ENCODE assay signal across 16 cellular contexts in the genomic region with DNA sequence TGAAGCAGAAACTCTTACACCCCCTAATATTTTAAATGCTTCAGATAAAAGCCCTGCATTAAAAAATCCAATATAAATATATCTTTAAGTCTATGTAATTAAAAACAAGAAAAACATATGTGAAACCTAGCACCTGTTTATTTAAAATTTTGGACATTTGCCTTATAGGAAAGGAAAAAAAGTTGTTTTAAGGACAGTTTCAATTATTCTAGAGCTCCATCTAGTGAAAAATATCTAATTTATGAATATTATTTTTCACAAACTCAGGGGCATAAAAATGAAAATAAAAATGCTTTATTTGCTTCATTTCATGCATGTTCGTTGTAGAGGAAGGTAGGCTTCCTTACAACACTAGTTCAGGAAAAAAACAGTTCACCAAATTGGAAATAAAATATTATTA. TPM values are rescaled to one million over a fixed set of nuclear protein-coding genes. Genes with fewer than 3 reads are reported as not detected.
A peak's percentile ranks its signal among the peaks of the same experiment; 100 is the strongest.
DNase-seq lines count a peak whose midpoint lies in the region; ATAC-seq, FAIRE-seq and TF ChIP-seq lines count a peak whose summit lies in the region.
"Had no signal": no experiment of that assay in that cellular context is flagged by ENCODE, and none has a peak within 500 bp of the region (broad histone marks: within the 10 kb centered on the region; RNA-seq: fewer than 3 reads in every experiment).

No MANE protein-coding gene starts in this region.

- H3K27me3 Mint-ChIP-seq in activated CD4-positive, alpha-beta T cell treated with anti-CD3 and anti-CD28 coated beads for 36 hours: peaks cover 3% of the 10 kb centered on the region

- H3K36me3 ChIP-seq in HCT116 (ENCODE audit: control insufficient read depth in 1 of 2, insufficient read depth in 2 of 2, low read length in 2 of 2) (no peaks in the 10 kb centered on the region), adipocyte (ENCODE audit: control insufficient read depth, insufficient read depth, low read length, severe bottlenecking) (no peaks in the 10 kb centered on the region)
- H3K36me3 ChIP-seq: esophagus squamous epithelium, SJCRH30 had no signal

- H3K36me3 Mint-ChIP-seq in activated CD4-positive, alpha-beta T cell treated with anti-CD3 and anti-CD28 coated beads for 36 hours (ENCODE audit: low read depth): no peaks in the 10 kb centered on the region
- H3K36me3 Mint-ChIP-seq: activated naive CD4-positive, alpha-beta T cell treated with anti-CD3 and anti-CD28 coated beads, Interleukin-2, amount 10 ng/mL, durations not matched to agents 7 days and 5 days; CD14-positive monocyte had no signal

- POLR2A ChIA-PET in HCT116 (lab: Charles Lee): no interaction called here
- POLR2A ChIA-PET in activated CD4-positive, alpha-beta T cell treated with anti-CD3 and anti-CD28 coated beads for 36 hours (lab: Charles Lee): interaction anchor here (0.6 kb wide), 1 partner anchor 123 kb away, joined by 5 read pairs; no protein-coding TSS in a partner anchor

- FAIRE-seq in frontal cortex (lab: Jason Lieb, UNC): peak; percentile 97

- H3K27ac ChIP-seq in HCT116 (ENCODE audit: low read depth, low read length): no peak overlapping the region
- H3K27ac ChIP-seq: esophagus squamous epithelium, SJCRH30 had no signal

- BruUV-seq in HCT116 (replicated peaks; lab: Mats Ljungman, UMichigan): no TSS peak

- no peaks in the 10 kb centered on the region for H4K20me1 ChIP-seq in HCT116 (ENCODE audit: insufficient read depth)

- TF ChIP-seq CTCF in AG09319 (IDR thresholded peaks at IDR 0.05; ENCODE audit: low read depth, low read length): peak; percentile 8
- peak in 2 of 3 experiments; percentile 32 to 60; a peak in 2 of 6 replicates for TF ChIP-seq CTCF in HCT116 (IDR thresholded peaks at IDR 0.05 in 2 of 3, conservative IDR thresholded peaks at IDR 0.05 in 1 of 3; ENCODE audit: borderline replicate concordance in 1 of 3, insufficient read depth in 1 of 3, low read depth in 2 of 3, low read length in 2 of 3)

- peak; percentile 70 for TF ChIP-seq RAD21 in HCT116 (IDR thresholded peaks at IDR 0.05; ENCODE audit: low read depth)

- TF ChIP-seq POLR2A in HCT116 (IDR thresholded peaks at IDR 0.05; ENCODE audit: borderline replicate concordance, extremely low read depth, insufficient read depth, insufficient read length): no peak

- no peaks in the 10 kb centered on the region for H3K9me3 Mint-ChIP-seq in activated CD4-positive, alpha-beta T cell treated with anti-CD3 and anti-CD28 coated beads for 36 hours (ENCODE audit: low read depth)
- H3K9me3 Mint-ChIP-seq: activated naive CD4-positive, alpha-beta T cell treated with anti-CD3 and anti-CD28 coated beads, Interleukin-2, amount 10 ng/mL, durations not matched to agents 7 days and 5 days had no signal

- H3K27me3 ChIP-seq in HCT116 (ENCODE audit: insufficient read depth, low read length) (no peaks in the 10 kb centered on the region), adipocyte (replicated peaks; ENCODE audit: control insufficient read depth, insufficient read depth, low read length) (no peaks in the 10 kb centered on the region)
- H3K27me3 ChIP-seq: esophagus squamous epithelium had no signal

- H3K4me2 ChIP-seq in HCT116 (ENCODE audit: low read length): no peak overlapping the region

- no peak for ATAC-seq in HCT116
- ATAC-seq in HG03520 (IDR thresholded peaks at IDR 0.05; ENCODE audit: unreplicated experiment): no peak
- ATAC-seq in activated CD4-positive, alpha-beta T cell treated with anti-CD3 and anti-CD28 coated beads for 36 hours: no peak
- ATAC-seq in GM18498 (IDR thresholded peaks at IDR 0.05; ENCODE audit: unreplicated experiment): no peak

- no peaks in the 10 kb centered on the region for H3K79me2 ChIP-seq in HCT116 (ENCODE audit: insufficient read depth, low read length)

- no peaks in the 10 kb centered on the region for H3K9me2 ChIP-seq in HCT116 (ENCODE audit: insufficient read depth)

- DNase-seq in AG09319 (ENCODE audit: extremely low read depth, low read depth): no peak
- no peak for DNase-seq in HCT116 (ENCODE audit: low read depth, low spot score)
- peak; percentile 64 for DNase-seq in adipocyte (ENCODE audit: low read depth)
- DNase-seq in frontal cortex (ENCODE audit: low spot score in 2 of 2): no peak
- no peak for DNase-seq in GM03348 (ENCODE audit: low spot score)
- no peak for DNase-seq in activated CD4-positive, alpha-beta T cell treated with anti-CD3 and anti-CD28 coated beads for 36 hours
- DNase-seq: activated naive CD4-positive, alpha-beta T cell treated with anti-CD3 and anti-CD28 coated beads, Interleukin-2, amount 10 ng/mL, durations not matched to agents 7 days and 5 days; esophagus squamous epithelium; NCI-H187; SJCRH30; stimulated activated CD4-positive, alpha-beta T cell treated with anti-CD3 and anti-CD28 coated beads, Interleukin-4, amount 100 ng/mL, for 4 hours; stimulated activated naive CD4-positive, alpha-beta T cell had no signal

- H3K9me3 ChIP-seq in HCT116 (ENCODE audit: control insufficient read depth in 1 of 2, insufficient read depth in 1 of 2, low read depth in 1 of 2, low read length in 2 of 2) (no peaks in the 10 kb centered on the region), adipocyte (ENCODE audit: control insufficient read depth, low read length) (no peaks in the 10 kb centered on the region)
- H3K9me3 ChIP-seq: esophagus squamous epithelium, SJCRH30 had no signal

- H3K9ac ChIP-seq in HCT116 (ENCODE audit: low read length) (no peak overlapping the region), adipocyte (ENCODE audit: low read length) (no peak overlapping the region)

- no peak overlapping the region for H3K4me3 ChIP-seq in HCT116 (replicated peaks in 1 of 2; ENCODE audit: low read depth in 1 of 2, low read length in 2 of 2)
- H3K4me3 ChIP-seq in adipocyte (ENCODE audit: low read length): no peak overlapping the region
- H3K4me3 ChIP-seq: esophagus squamous epithelium, SJCRH30 had no signal

- H2AFZ ChIP-seq in HCT116 (ENCODE audit: low read depth, low read length, poor library complexity, severe bottlenecking): peak overlapping the region; percentile 46

- intact Hi-C loops in HCT116 (cut with micrococcal nuclease): loop anchor here (1.0 kb wide), 1 partner anchor 347 kb away; no protein-coding TSS in a partner anchor
- intact Hi-C loops in activated CD4-positive, alpha-beta T cell treated with anti-CD3 and anti-CD28 coated beads for 36 hours (cut with DNase I, micrococcal nuclease): loop anchor here in 1 of 2 experiments (2.0 kb wide), 1 partner anchor 347 kb away; no protein-coding TSS in a partner anchor

- no peak overlapping the region for H3K4me3 Mint-ChIP-seq in activated CD4-positive, alpha-beta T cell treated with anti-CD3 and anti-CD28 coated beads for 36 hours
- H3K4me3 Mint-ChIP-seq: activated naive CD4-positive, alpha-beta T cell treated with anti-CD3 and anti-CD28 coated beads, Interleukin-2, amount 10 ng/mL, durations not matched to agents 7 days and 5 days; CD14-positive monocyte had no signal

- CTCF ChIA-PET in HCT116 (lab: Charles Lee): interaction anchor here (0.8 to 2.1 kb wide), 5 partner anchors 15 to 372 kb away, joined by 3 to 11 read pairs (median 5); no protein-coding TSS in a partner anchor
- CTCF ChIA-PET in activated CD4-positive, alpha-beta T cell treated with anti-CD3 and anti-CD28 coated beads for 36 hours (lab: Charles Lee): no interaction called here

- H3K27ac Mint-ChIP-seq in activated CD4-positive, alpha-beta T cell treated with anti-CD3 and anti-CD28 coated beads for 36 hours: no peak overlapping the region
- H3K27ac Mint-ChIP-seq: activated naive CD4-positive, alpha-beta T cell treated with anti-CD3 and anti-CD28 coated beads, Interleukin-2, amount 10 ng/mL, durations not matched to agents 7 days and 5 days; CD14-positive monocyte had no signal

- RAD21 ChIA-PET in HCT116 (lab: Charles Lee; ENCODE audit: low non-redundant PET in 1 of 2, low total read pairs in 2 of 2, uncharacterized antibody in 2 of 2, unreplicated experiment in 2 of 2): no interaction called here

- H3K4me1 ChIP-seq in HCT116 (ENCODE audit: control insufficient read depth in 1 of 2, insufficient read depth in 2 of 2, low read length in 2 of 2) (no peaks in the 10 kb centered on the region), adipocyte (ENCODE audit: control insufficient read depth, insufficient read depth, low read length) (peaks cover 14% of the 10 kb centered on the region)
- H3K4me1 ChIP-seq: esophagus squamous epithelium, SJCRH30 had no signal

- no peaks in the 10 kb centered on the region for H3K4me1 Mint-ChIP-seq in activated CD4-positive, alpha-beta T cell treated with anti-CD3 and anti-CD28 coated beads for 36 hours
- H3K4me1 Mint-ChIP-seq: activated naive CD4-positive, alpha-beta T cell treated with anti-CD3 and anti-CD28 coated beads, Interleukin-2, amount 10 ng/mL, durations not matched to agents 7 days and 5 days had no signal

RNA-seq across cellular contexts. Expression of a gene that starts 26.1 kb away (rescaled TPM):
- 0.32 TPM for total RNA-seq in HCT116 (2021; ENCODE audit: unreplicated experiment)
- 0.06 and 0.08 TPM in 2 replicates for polyA plus RNA-seq in HCT116 (2012)
- total RNA-seq in frontal cortex: 4.5 TPM
- total RNA-seq in activated CD4-positive, alpha-beta T cell treated with anti-CD3 and anti-CD28 coated beads for 36 hours: under 1 TPM in 1 of 2 experiments, not detected in 1; 0.11 TPM
- total RNA-seq: G401, SJCRH30 had no signal

RNA-seq across cellular contexts. Expression of a gene that starts 26.5 kb away (rescaled TPM):
- total RNA-seq in HCT116 (2021; ENCODE audit: unreplicated experiment): 7.7 TPM
- 1.7 and 2.8 TPM in 2 replicates for polyA plus RNA-seq in HCT116 (2012)
- 19.2 TPM for total RNA-seq in frontal cortex
- total RNA-seq in activated CD4-positive, alpha-beta T cell treated with anti-CD3 and anti-CD28 coated beads for 36 hours: 1 to 10 TPM; 8.0 to 9.5 TPM

RNA-seq across cellular contexts. Expression of a gene that starts 37.5 kb away (rescaled TPM):
- not detected for total RNA-seq in HCT116 (2021; ENCODE audit: unreplicated experiment)
- not detected in 2 replicates for polyA plus RNA-seq in HCT116 (2012)
- 29.8 TPM for total RNA-seq in frontal cortex
- total RNA-seq in activated CD4-positive, alpha-beta T cell treated with anti-CD3 and anti-CD28 coated beads for 36 hours: under 1 TPM; 0.32 to 0.71 TPM
- polyA plus RNA-seq: CD14-positive monocyte had no signal

Comparison
In these comparisons a context has a peak if more than half of its experiments do, and no peak if none do; other contexts are left out.
1. RNA of a gene that starts 37.5 kb away (total RNA-seq): 29.8 TPM in frontal cortex (single experiment); 0.32 to 0.71 TPM in activated CD4-positive, alpha-beta T cell treated with anti-CD3 and anti-CD28 coated beads for 36 hours and not detected in HCT116 (single experiment); every median in the first group is over 10 times any median in the second.